In the genomic region with DNA sequence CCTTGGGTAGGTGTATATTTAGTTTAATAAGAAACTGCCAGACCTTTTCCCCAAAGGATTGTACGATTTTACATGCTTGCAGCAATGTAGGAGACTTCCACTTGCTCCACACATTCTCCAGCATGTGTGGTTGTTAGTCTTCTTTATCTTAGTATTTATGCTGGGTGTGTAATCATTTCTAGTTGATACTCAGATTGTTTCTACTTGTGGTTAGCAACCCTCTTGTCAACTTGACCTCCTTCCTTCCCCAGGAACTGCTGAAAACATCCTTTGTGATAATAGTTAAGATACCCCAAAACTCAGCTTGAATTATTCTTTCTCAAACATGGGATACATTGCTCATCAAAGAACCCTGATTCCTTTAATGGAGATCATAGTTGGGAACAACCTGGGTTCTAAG, we compare ENCODE assay signal across 24 cellular contexts.
"Had no signal": no experiment of that assay in that cellular context is flagged by ENCODE, and none has a peak within 500 bp of the region (broad histone marks: within the 10 kb centered on the region; RNA-seq: fewer than 3 reads in every experiment).

No MANE protein-coding gene starts in this region.

- H3K27ac Mint-ChIP-seq: activated naive CD8-positive, alpha-beta T cell treated with anti-CD3 and anti-CD28 coated beads for 36 hours; activated T-cell treated with anti-CD3 and anti-CD28 coated beads, Interleukin-2, amount 50 U/mL, for 24 hours; activated T-helper 2 cell treated with anti-CD3 and anti-CD28 coated beads, Interferon-gamma antibody, Interleukin-2, Interleukin-4, amounts not matched to agents 10 μg/mL and 5 μg/mL and 100 μg/mL, durations not matched to agents 14 hours and 24 hours and 36 hours; progenitor cell of endocrine pancreas; T-helper 1 cell treated with Interleukin-12 subunit alpha and Interleukin-12 subunit beta and Interleukin-4 antibody, amounts not matched to agents 30 μg/mL and 1 μg/mL, for 36 hours had no signal

- H3K9me3 ChIP-seq: breast epithelium, colonic mucosa, left lung, upper lobe of right lung had no signal

- H3K4me1 ChIP-seq: breast epithelium, colonic mucosa, foreskin keratinocyte, left lung, upper lobe of right lung had no signal

- H3K27ac ChIP-seq: breast epithelium, colonic mucosa, foreskin keratinocyte, left lung, spleen, upper lobe of right lung had no signal

- FAIRE-seq: astrocyte, endometrium had no signal

- H3K27me3 Mint-ChIP-seq: activated naive CD8-positive, alpha-beta T cell treated with anti-CD3 and anti-CD28 coated beads for 36 hours; activated T-cell treated with anti-CD3 and anti-CD28 coated beads, Interleukin-2, amount 50 U/mL, for 24 hours; central memory CD8-positive, alpha-beta T cell; naive thymus-derived CD4-positive, alpha-beta T cell; progenitor cell of endocrine pancreas had no signal

- DNase-seq: activated CD4-positive, alpha-beta T cell treated with anti-CD3 and anti-CD28 coated beads, Interleukin-2, amount 50 U/mL, for 1 hour; activated naive CD4-positive, alpha-beta T cell treated with Interleukin-2 at 50 U/mL for 16 hours; activated naive CD8-positive, alpha-beta T cell treated with anti-CD3 and anti-CD28 coated beads for 36 hours; activated T-cell treated with anti-CD3 and anti-CD28 coated beads, Interleukin-2, amount 50 U/mL, for 24 hours; colonic mucosa; erythroblast; foreskin keratinocyte; kidney glomerular epithelial cell; left lung; naive thymus-derived CD4-positive, alpha-beta T cell; retina; spleen; stimulated activated CD4-positive, alpha-beta T cell treated with anti-CD3 and anti-CD28 coated beads, Interleukin-4, amount 100 ng/mL, for 1 hour; stimulated activated naive CD4-positive, alpha-beta T cell treated with Interleukin-2 at 50 U/mL for 16 hours; upper lobe of right lung had no signal

- ATAC-seq: activated CD4-positive, CD25-positive, alpha-beta regulatory T cell treated with anti-CD3 and anti-CD28 coated beads, Interleukin-2, amount 50 U/mL, for 24 hours; foreskin keratinocyte; left lung; naive thymus-derived CD4-positive, alpha-beta T cell; upper lobe of right lung had no signal

- H3K4me3 Mint-ChIP-seq: activated naive CD8-positive, alpha-beta T cell treated with anti-CD3 and anti-CD28 coated beads for 36 hours; activated T-cell treated with anti-CD3 and anti-CD28 coated beads, Interleukin-2, amount 50 U/mL, for 24 hours; central memory CD8-positive, alpha-beta T cell; naive thymus-derived CD4-positive, alpha-beta T cell; T-helper 1 cell treated with Interleukin-12 subunit alpha and Interleukin-12 subunit beta and Interleukin-4 antibody, amounts not matched to agents 30 μg/mL and 1 μg/mL, for 36 hours had no signal

- H3K27me3 ChIP-seq: breast epithelium, colonic mucosa, foreskin keratinocyte, left lung, spleen, upper lobe of right lung had no signal

- H3K4me1 Mint-ChIP-seq: activated naive CD8-positive, alpha-beta T cell treated with anti-CD3 and anti-CD28 coated beads for 36 hours had no signal

- H3K4me3 ChIP-seq: breast epithelium, colonic mucosa, left lung, lung, spleen, upper lobe of right lung had no signal

- H3K36me3 ChIP-seq: breast epithelium, colonic mucosa, upper lobe of right lung had no signal
